ENCODE assay signal across 22 cellular contexts in the genomic region with DNA sequence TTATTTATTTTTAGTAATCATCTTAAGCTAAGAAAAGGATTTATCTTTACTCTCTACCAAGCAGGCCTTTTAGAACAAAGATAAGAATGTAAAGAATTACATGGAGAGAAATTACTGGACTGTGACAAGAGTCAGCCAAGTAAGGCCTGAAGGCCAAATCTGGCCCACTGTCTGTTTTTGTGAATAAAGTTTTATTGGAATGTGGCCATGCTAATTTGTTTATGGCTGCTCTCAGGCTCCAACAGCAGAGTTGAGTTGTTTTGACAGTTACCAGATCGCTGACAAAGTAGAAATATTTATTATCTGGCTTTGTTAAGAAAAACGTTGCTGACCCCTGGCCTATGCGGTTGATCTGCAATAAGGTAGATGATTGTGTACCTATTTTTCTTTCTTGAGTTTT. TPM values are rescaled to one million over a fixed set of nuclear protein-coding genes. Genes with fewer than 3 reads are reported as not detected.
DNase-seq lines count a peak whose midpoint lies in the region; ATAC-seq and TF ChIP-seq lines count a peak whose summit lies in the region.
"Had no signal": no experiment of that assay in that cellular context is flagged by ENCODE, and none has a peak within 500 bp of the region (broad histone marks: within the 10 kb centered on the region; RNA-seq: fewer than 3 reads in every experiment).

No MANE protein-coding gene starts in this region.

- H4K20me1 ChIP-seq in BLaER1 (peaks cover 83% of the 10 kb centered on the region), SU-DHL-6 (ENCODE audit: low read depth, low read length) (peaks cover 5% of the 10 kb centered on the region), smooth muscle cell (ENCODE audit: low read depth) (peaks cover 76% of the 10 kb centered on the region)

- no peak for ATAC-seq in upper lobe of left lung (ENCODE audit: low FRiP score in 2 of 2)
- ATAC-seq: SK-N-SH treated with all-trans-retinoic acid at 6 μM for 48 hours had no signal

- peaks cover 61% of the 10 kb centered on the region for H3K4me1 ChIP-seq in BLaER1
- H3K4me1 ChIP-seq in HEK293 (ENCODE audit: control insufficient read depth, insufficient read depth, low read length) = peaks cover 4% of the 10 kb centered on the region; the same call in 1 of the 2 replicates
- H3K4me1 ChIP-seq in smooth muscle cell (ENCODE audit: low read depth) = peaks cover 13% of the 10 kb centered on the region
- H3K4me1 ChIP-seq in prostate gland (replicated peaks) = no peaks in the 10 kb centered on the region
- H3K4me1 ChIP-seq in upper lobe of left lung = peaks cover 11 to 17% (median 12%) of the 10 kb centered on the region in 4 donors

- H3K36me3 ChIP-seq in BLaER1 (peaks cover 56% of the 10 kb centered on the region), HEK293 (ENCODE audit: control insufficient read depth in 2 of 2, insufficient read depth in 1 of 2, low read length in 2 of 2) (no peaks in the 10 kb centered on the region), SU-DHL-6 (ENCODE audit: low read length) (peaks cover 11% of the 10 kb centered on the region; the same call in 1 of the 2 replicates), smooth muscle cell (ENCODE audit: low read depth) (no peaks in the 10 kb centered on the region), prostate gland (no peaks in the 10 kb centered on the region), upper lobe of left lung (no peaks in the 10 kb centered on the region)

- no peaks in the 10 kb centered on the region for H3K27me3 ChIP-seq in BLaER1
- no peaks in the 10 kb centered on the region for H3K27me3 ChIP-seq in SU-DHL-6 (ENCODE audit: low read length)
- H3K27me3 ChIP-seq in smooth muscle cell (ENCODE audit: low read depth) = no peaks in the 10 kb centered on the region
- H3K27me3 ChIP-seq in prostate gland (replicated peaks; ENCODE audit: insufficient read depth) = no peaks in the 10 kb centered on the region
- H3K27me3 ChIP-seq in upper lobe of left lung = no peaks in the 10 kb centered on the region

- H3K4me2 ChIP-seq in BLaER1 (peak overlapping the region; percentile 85), SU-DHL-6 (ENCODE audit: low read depth, low read length, poor library complexity, severe bottlenecking) (peak overlapping the region; percentile 99), smooth muscle cell (no peak overlapping the region)

- H3K79me2 ChIP-seq in SU-DHL-6 (ENCODE audit: insufficient read depth, low read length) (peaks cover 94% of the 10 kb centered on the region), smooth muscle cell (ENCODE audit: low read depth) (peaks cover 85% of the 10 kb centered on the region)

- H2AFZ ChIP-seq in SU-DHL-6 (ENCODE audit: low read depth, low read length, severe bottlenecking) (no peak overlapping the region), smooth muscle cell (ENCODE audit: low read depth) (no peak overlapping the region)

- TF ChIP-seq CTCF in HEK293 (tag by site-specific recombination; IDR thresholded peaks at IDR 0.05) (no peak), SU-DHL-6 (IDR thresholded peaks at IDR 0.05; ENCODE audit: insufficient read depth, low read length, poor library complexity, severe bottlenecking) (no peak), smooth muscle cell (IDR thresholded peaks at IDR 0.05; ENCODE audit: borderline replicate concordance, insufficient read depth, poor library complexity, severe bottlenecking) (no peak), prostate gland (IDR thresholded peaks at IDR 0.05) (no peak), GM13977 (IDR thresholded peaks at IDR 0.05; ENCODE audit: extremely low read depth, insufficient read depth, missing control alignments) (no peak), upper lobe of left lung (IDR thresholded peaks at IDR 0.05) (no peak)

- H3K4me3 ChIP-seq in BLaER1 (no peak overlapping the region), HEK293 (ENCODE audit: low read depth, low read length) (no peak overlapping the region), SU-DHL-6 (ENCODE audit: insufficient read depth, low read length, poor library complexity, severe bottlenecking) (no peak overlapping the region), smooth muscle cell (peak overlapping the region; percentile 4), prostate gland (no peak overlapping the region), upper lobe of left lung (no peak overlapping the region)

- H3K9me2 ChIP-seq in SU-DHL-6 (replicated peaks; ENCODE audit: insufficient read depth, low read length) = no peaks in the 10 kb centered on the region

- H3F3A ChIP-seq in SU-DHL-6 (ENCODE audit: insufficient read depth) (peaks cover 48% of the 10 kb centered on the region), smooth muscle cell (ENCODE audit: low read depth) (peaks cover 26% of the 10 kb centered on the region)

- no peak for TF ChIP-seq EP300 in upper lobe of left lung (IDR thresholded peaks at IDR 0.05)

- H3K9me3 ChIP-seq in BLaER1 (no peaks in the 10 kb centered on the region), HEK293 (ENCODE audit: control insufficient read depth, insufficient read depth, low read depth, low read length) (no peaks in the 10 kb centered on the region), SU-DHL-6 (ENCODE audit: insufficient read depth, low read length) (no peaks in the 10 kb centered on the region), smooth muscle cell (replicated peaks; ENCODE audit: low read depth) (no peaks in the 10 kb centered on the region), prostate gland (no peaks in the 10 kb centered on the region), upper lobe of left lung (no peaks in the 10 kb centered on the region)

- POLR2A ChIA-PET in HEK293 (lab: Yijun Ruan, JAX) = no interaction called here

- CTCF ChIA-PET in HEK293 (lab: Yijun Ruan, JAX) = no interaction called here

- H3K9ac ChIP-seq in BLaER1 (no peak overlapping the region), SU-DHL-6 (ENCODE audit: low read length) (no peak overlapping the region), smooth muscle cell (ENCODE audit: low read depth) (no peak overlapping the region)

- intact Hi-C loops in prostate gland (cut with DNase I) = loop anchor here (10.0 kb wide), 2 partner anchors 243 to 1093 kb away; a partner anchor contains a TSS

- TF ChIP-seq POLR2A in prostate gland (IDR thresholded peaks at IDR 0.05) = no peak
- no peak for TF ChIP-seq POLR2A in upper lobe of left lung (IDR thresholded peaks at IDR 0.05)

- 48% methylated on average over 3 of the region's 3 CpGs for WGBS in smooth muscle cell (ENCODE audit: low lambda C conversion rate)
- WGBS in prostate gland = 84% methylated on average over 3 of the region's 3 CpGs
- 84 to 93% methylated on average over 3 of the region's 3 CpGs for WGBS in upper lobe of left lung, 2 donors

- no peak for DNase-seq in smooth muscle cell (lab: John Stamatoyannopoulos, UW; ENCODE audit: unreplicated experiment)
- DNase-seq in prostate gland (ENCODE audit: low spot score) = no peak
- no peak for DNase-seq in GM13977 (ENCODE audit: low spot score)
- DNase-seq in upper lobe of left lung = no peak
- DNase-seq in NCI-H748 treated with DMSO at 0.1 percent for 48 hours (lab: John Stamatoyannopoulos, UW) = no peak
- DNase-seq: CD4-positive, alpha-beta memory T cell; COR-L47; DMS53; HCEC 1CT; Karpas-422; MV-4-11; NCI-H1105; NCI-H1436 treated with DMSO at 0.1 percent for 48 hours; NCI-H1930; NCI-H2107; NCI-H524; T-helper 2 cell had no signal

- in situ Hi-C loops in GM13977 (cut with MboI; ENCODE audit: low pct_unique_long_range_greater_than_20kb, low sequenced_read_pairs, unreplicated experiment) = loop anchor here (10.0 to 25.0 kb wide), 2 partner anchors 107 to 330 kb away; no protein-coding TSS in a partner anchor

- H3K27ac ChIP-seq in BLaER1 = no peak overlapping the region
- H3K27ac ChIP-seq in HEK293 (ENCODE audit: extremely low read depth, low read depth, low read length) = no peak overlapping the region
- H3K27ac ChIP-seq in SU-DHL-6 (ENCODE audit: low read depth, low read length) = peak overlapping the region; percentile 99; the same call in 1 of the 2 replicates
- H3K27ac ChIP-seq in smooth muscle cell (ENCODE audit: low read depth) = peak overlapping the region; percentile 16
- peak overlapping the region in 1 of 2 donors; percentile 15 for H3K27ac ChIP-seq in prostate gland
- no peak overlapping the region for H3K27ac ChIP-seq in upper lobe of left lung
- H3K27ac ChIP-seq: HL-60 had no signal

TF ChIP-seq in HEK293, 187 proteins besides CTCF, POLR2A, EP300 and RAD21:
- TF ChIP-seq ZNF274 (IDR thresholded peaks at IDR 0.05; ENCODE audit: low read length) (no peak), ZNF274 (tag by site-specific recombination; IDR thresholded peaks at IDR 0.05; ENCODE audit: borderline replicate concordance) (no peak), YY1 (tag by site-specific recombination; IDR thresholded peaks at IDR 0.05) (0 out of 2 replicates have a peak, but pooled peaks have one; percentile 23), ZNF585B (tag by site-specific recombination; IDR thresholded peaks at IDR 0.05) (no peak)
- TF ChIP-seq, protein P1, sequence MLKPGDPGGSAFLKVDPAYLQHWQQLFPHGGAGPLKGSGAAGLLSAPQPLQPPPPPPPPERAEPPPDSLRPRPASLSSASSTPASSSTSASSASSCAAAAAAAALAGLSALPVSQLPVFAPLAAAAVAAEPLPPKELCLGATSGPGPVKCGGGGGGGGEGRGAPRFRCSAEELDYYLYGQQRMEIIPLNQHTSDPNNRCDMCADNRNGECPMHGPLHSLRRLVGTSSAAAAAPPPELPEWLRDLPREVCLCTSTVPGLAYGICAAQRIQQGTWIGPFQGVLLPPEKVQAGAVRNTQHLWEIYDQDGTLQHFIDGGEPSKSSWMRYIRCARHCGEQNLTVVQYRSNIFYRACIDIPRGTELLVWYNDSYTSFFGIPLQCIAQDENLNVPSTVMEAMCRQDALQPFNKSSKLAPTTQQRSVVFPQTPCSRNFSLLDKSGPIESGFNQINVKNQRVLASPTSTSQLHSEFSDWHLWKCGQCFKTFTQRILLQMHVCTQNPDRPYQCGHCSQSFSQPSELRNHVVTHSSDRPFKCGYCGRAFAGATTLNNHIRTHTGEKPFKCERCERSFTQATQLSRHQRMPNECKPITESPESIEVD (tag by site-specific recombination; IDR thresholded peaks at IDR 0.05) = 0 out of 2 replicates have a peak, but pooled peaks have one; percentile 15
- TF ChIP-seq, protein P2, sequence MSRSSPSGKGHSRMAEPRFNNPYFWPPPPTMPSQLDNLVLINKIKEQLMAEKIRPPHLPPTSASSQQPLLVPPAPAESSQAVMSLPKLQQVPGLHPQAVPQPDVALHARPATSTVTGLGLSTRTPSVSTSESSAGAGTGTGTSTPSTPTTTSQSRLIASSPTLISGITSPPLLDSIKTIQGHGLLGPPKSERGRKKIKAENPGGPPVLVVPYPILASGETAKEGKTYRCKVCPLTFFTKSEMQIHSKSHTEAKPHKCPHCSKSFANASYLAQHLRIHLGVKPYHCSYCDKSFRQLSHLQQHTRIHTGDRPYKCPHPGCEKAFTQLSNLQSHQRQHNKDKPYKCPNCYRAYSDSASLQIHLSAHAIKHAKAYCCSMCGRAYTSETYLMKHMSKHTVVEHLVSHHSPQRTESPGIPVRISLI (tag by site-specific recombination; IDR thresholded peaks at IDR 0.05) = no peak

RNA-seq across cellular contexts. Expression of a gene that starts 6.1 kb away (rescaled TPM):
- total RNA-seq in smooth muscle cell = 67.6 and 69.4 TPM in 2 replicates
- polyA plus RNA-seq in smooth muscle cell = 49.0 and 52.7 TPM in 2 replicates
- 10 to 100 TPM; 67.9 to 90.1 TPM for total RNA-seq in prostate gland
- total RNA-seq in upper lobe of left lung = 10 to 100 TPM; 20.2 to 51.3 (median 28.4) TPM

Comparison
In these comparisons a context has a peak if more than half of its experiments do, and no peak if none do; other contexts are left out.
1. H3K27ac ChIP-seq: peak in SU-DHL-6 (single experiment) and smooth muscle cell (single experiment); none in BLaER1 (single experiment), HEK293 (single experiment) and upper lobe of left lung (0 of 4).